8 cellular contexts compared by ENCODE assay signal in the genomic region with DNA sequence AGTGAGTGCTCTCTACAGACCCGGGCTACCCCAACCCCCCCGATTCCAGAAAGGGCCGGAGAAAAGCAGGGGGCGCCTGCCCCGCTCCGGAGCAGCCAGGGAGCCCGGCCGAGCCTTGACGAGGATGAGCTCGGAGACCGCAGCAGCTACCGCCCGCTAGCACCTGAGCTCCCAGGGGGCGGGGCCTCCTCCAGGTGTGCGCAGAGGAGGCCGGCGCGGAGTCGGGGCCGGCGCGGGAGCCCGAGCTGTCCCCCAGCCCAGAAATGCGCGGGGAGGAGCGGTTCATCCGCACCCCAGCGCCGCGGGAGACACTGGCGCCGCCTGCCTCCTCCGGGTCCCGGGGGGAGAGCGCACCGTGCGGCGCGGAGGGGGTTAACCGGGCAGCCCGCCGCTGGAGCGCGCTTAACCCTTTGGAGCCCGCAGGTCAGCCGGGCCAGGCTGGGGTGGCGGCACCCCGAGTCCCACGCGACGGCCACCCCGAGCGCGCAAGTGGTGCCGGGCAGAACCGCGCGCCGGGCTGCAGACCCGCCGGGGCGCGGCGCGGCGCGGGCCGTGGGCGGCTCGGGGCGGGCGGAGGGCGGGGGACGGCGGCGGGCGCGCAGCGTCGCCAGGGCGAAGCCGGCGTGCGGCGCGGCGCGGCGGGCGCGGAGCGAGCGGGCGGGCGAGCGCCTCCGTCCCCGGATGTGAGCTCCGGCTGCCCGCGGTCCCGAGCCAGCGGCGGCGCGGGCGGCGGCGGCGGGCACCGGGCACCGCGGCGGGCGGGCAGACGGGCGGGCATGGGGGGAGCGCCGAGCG. TPM values are rescaled to one million over a fixed set of nuclear protein-coding genes. Genes with fewer than 3 reads are reported as not detected.
DNase-seq lines count a peak whose midpoint lies in the region; ATAC-seq and TF ChIP-seq lines count a peak whose summit lies in the region.

A gene (plus strand): TSS at position 615 of the 795 bp plus-strand sequence. CDS start 556 bp downstream, outside the sequence.

- ATAC-seq in GM18498 (IDR thresholded peaks at IDR 0.05; ENCODE audit: unreplicated experiment) (peak; percentile 47), GM21447 (IDR thresholded peaks at IDR 0.05; ENCODE audit: unreplicated experiment) (no peak), HG03108 (IDR thresholded peaks at IDR 0.05; ENCODE audit: unreplicated experiment) (no peak), HG03460 (IDR thresholded peaks at IDR 0.05; ENCODE audit: unreplicated experiment) (no peak)

- H2AFZ ChIP-seq in neuron (ENCODE audit: low read depth, low read length) = peak within 1 kb of the TSS; percentile 63

- TF ChIP-seq CTCF in AG04450 (IDR thresholded peaks at IDR 0.05; ENCODE audit: low read depth, low read length) (no peak), VCaP (conservative IDR thresholded peaks at IDR 0.05) (no peak; the same call in 1 of the 2 replicates), fibroblast of pulmonary artery (IDR thresholded peaks at IDR 0.05; ENCODE audit: low read length, missing control alignments) (no peak)

- no peaks in the 10 kb centered on the region for H3K36me3 ChIP-seq in neuron (ENCODE audit: insufficient read depth, low read length)

- CTCF ChIA-PET in AG04450 (lab: Charles Lee) = no interaction called here

- H3K4me1 ChIP-seq in neuron (ENCODE audit: insufficient read depth, low read length) = peaks cover 15% of the 10 kb centered on the region

- POLR2A ChIA-PET in AG04450 (lab: Yijun Ruan, JAX) = no interaction called here

- H3K27me3 ChIP-seq in AG04450 (ENCODE audit: control insufficient read depth, insufficient read depth, low read length) (peaks cover 46% of the 10 kb centered on the region), neuron (ENCODE audit: insufficient read depth, low read length) (peaks cover 43% of the 10 kb centered on the region)

- DNase-seq in AG04450 (ENCODE audit: low read depth, low spot score) (no peak), fibroblast of pulmonary artery (ENCODE audit: low read depth) (no peak)

- no peak within 1 kb of the TSS for H3K27ac ChIP-seq in AG04450 (ENCODE audit: low read depth, low read length)
- peak within 1 kb of the TSS; percentile 94 for H3K27ac ChIP-seq in VCaP

- H3K4me3 ChIP-seq in AG04450 (ENCODE audit: low read depth, low read length) (peak within 1 kb of the TSS; percentile 36), fibroblast of pulmonary artery (replicated peaks; ENCODE audit: low read depth, low read length) (peak within 1 kb of the TSS; percentile 14), neuron (ENCODE audit: low read length) (peak within 1 kb of the TSS; percentile 41)

- H3K9me3 ChIP-seq in AG04450 (ENCODE audit: control insufficient read depth, insufficient read depth, low read length) (no peaks in the 10 kb centered on the region; the same call in 1 of the 2 replicates), neuron (ENCODE audit: low read length) (no peaks in the 10 kb centered on the region)

RNA-seq across cellular contexts. Expression of the gene that starts here (rescaled TPM):
- polyA plus RNA-seq in AG04450 (2011; rRNA removed) = 0.06 and 0.07 TPM in 2 replicates
- 0.14 and 0.26 TPM in 2 replicates for polyA minus RNA-seq in AG04450 (2011; rRNA and poly(A)+ RNA removed)
